In genomic region chr9:116335392-116335791, GRCh38 we compare ENCODE assay signal across 15 cellular contexts.
DNase-seq lines count a peak whose midpoint lies in the region; TF ChIP-seq lines count a peak whose summit lies in the region.
"Had no signal": no experiment of that assay in that cellular context is flagged by ENCODE, and none has a peak within 500 bp of the region (broad histone marks: within the 10 kb centered on the region; RNA-seq: fewer than 3 reads in every experiment).

No MANE protein-coding gene starts in this region.

- DNase-seq in DMS53 (lab: John Stamatoyannopoulos, UW) (peak; percentile 8), DMS53 treated with DMSO at 0.1 percent for 48 hours (lab: John Stamatoyannopoulos, UW; ENCODE audit: unreplicated experiment) (no peak), amniotic epithelial cell (ENCODE audit: low read depth) (peak; percentile 29), neural crest cell (ENCODE audit: low read depth, low spot score) (no peak), nephron progenitor cell (no peak), Peyer's patch (no peak), dedifferentiated amniotic fluid mesenchymal stem cell (ENCODE audit: extremely low spot score) (no peak)
- DNase-seq: 8988T; ACHN; CD4-positive, CD25-positive, alpha-beta regulatory T cell; DND-41; GDM1 had no signal

- H3K9me3 Mint-ChIP-seq in neural crest cell (no peaks in the 10 kb centered on the region), nephron progenitor cell (no peaks in the 10 kb centered on the region)

- H3K36me3 Mint-ChIP-seq in neural crest cell (ENCODE audit: low read depth), result peaks cover 3% of the 10 kb centered on the region
- H3K36me3 Mint-ChIP-seq in nephron progenitor cell (ENCODE audit: low read depth), result peaks cover 13% of the 10 kb centered on the region
- H3K36me3 Mint-ChIP-seq: CD4-positive, CD25-positive, alpha-beta regulatory T cell; IgD-negative memory B cell had no signal

- H3K27me3 Mint-ChIP-seq in neural crest cell (ENCODE audit: low read depth), result peaks cover 98% of the 10 kb centered on the region
- H3K27me3 Mint-ChIP-seq in nephron progenitor cell (ENCODE audit: low read depth, poor library complexity), result peaks cover 16% of the 10 kb centered on the region

- no peak overlapping the region for H3K4me3 ChIP-seq in Peyer's patch
- H3K4me3 ChIP-seq: BLaER1 treated with 17β-estradiol and CSF1 and Interleukin-3, amounts not matched to agents 10 nM and 100 nM had no signal

- no peak for TF ChIP-seq POLR2A in Peyer's patch (IDR thresholded peaks at IDR 0.05)

- H3K27ac Mint-ChIP-seq in neural crest cell (ENCODE audit: unreplicated experiment), result no peak overlapping the region
- H3K27ac Mint-ChIP-seq in nephron progenitor cell, result no peak overlapping the region
- H3K27ac Mint-ChIP-seq: CD4-positive, CD25-positive, alpha-beta regulatory T cell; IgD-negative memory B cell had no signal

- no peaks in the 10 kb centered on the region for H3K9me3 ChIP-seq in Peyer's patch
- H3K9me3 ChIP-seq: BLaER1 treated with 17β-estradiol and CSF1 and Interleukin-3, amounts not matched to agents 10 nM and 100 nM had no signal

- no peak overlapping the region for H3K27ac ChIP-seq in Peyer's patch
- H3K27ac ChIP-seq: BLaER1 treated with 17β-estradiol and CSF1 and Interleukin-3, amounts not matched to agents 10 nM and 100 nM; KMS-11 had no signal

- peaks cover 40% of the 10 kb centered on the region for H3K4me1 Mint-ChIP-seq in neural crest cell
- peaks cover 64% of the 10 kb centered on the region for H3K4me1 Mint-ChIP-seq in nephron progenitor cell
- H3K4me1 Mint-ChIP-seq: CD4-positive, CD25-positive, alpha-beta regulatory T cell; IgD-negative memory B cell had no signal

- no peaks in the 10 kb centered on the region for H3K36me3 ChIP-seq in Peyer's patch
- H3K36me3 ChIP-seq: BLaER1 treated with 17β-estradiol and CSF1 and Interleukin-3, amounts not matched to agents 10 nM and 100 nM had no signal

- no peaks in the 10 kb centered on the region for H3K27me3 ChIP-seq in Peyer's patch
- H3K27me3 ChIP-seq: BLaER1 treated with 17β-estradiol and CSF1 and Interleukin-3, amounts not matched to agents 10 nM and 100 nM had no signal

- no peaks in the 10 kb centered on the region for H3K4me1 ChIP-seq in Peyer's patch
- H3K4me1 ChIP-seq: BLaER1 treated with 17β-estradiol and CSF1 and Interleukin-3, amounts not matched to agents 10 nM and 100 nM had no signal

- H3K4me3 Mint-ChIP-seq in neural crest cell (peak overlapping the region; percentile 13), nephron progenitor cell (no peak overlapping the region)
- H3K4me3 Mint-ChIP-seq: CD4-positive, CD25-positive, alpha-beta regulatory T cell; IgD-negative memory B cell had no signal

- TF ChIP-seq CTCF in neural crest cell (conservative IDR thresholded peaks at IDR 0.05) (no peak), nephron progenitor cell (IDR thresholded peaks at IDR 0.05) (no peak), Peyer's patch (IDR thresholded peaks at IDR 0.05) (no peak)

Comparison
In these comparisons a context has a peak if more than half of its experiments do, and no peak if none do; other contexts are left out.
1. DNase-seq: peak in DMS53 (single experiment) and amniotic epithelial cell (single experiment); none in DMS53 treated with DMSO at 0.1 percent for 48 hours (single experiment), neural crest cell (single experiment), nephron progenitor cell (single experiment), Peyer's patch (0 of 3) and dedifferentiated amniotic fluid mesenchymal stem cell (single experiment).